In the genomic region with DNA sequence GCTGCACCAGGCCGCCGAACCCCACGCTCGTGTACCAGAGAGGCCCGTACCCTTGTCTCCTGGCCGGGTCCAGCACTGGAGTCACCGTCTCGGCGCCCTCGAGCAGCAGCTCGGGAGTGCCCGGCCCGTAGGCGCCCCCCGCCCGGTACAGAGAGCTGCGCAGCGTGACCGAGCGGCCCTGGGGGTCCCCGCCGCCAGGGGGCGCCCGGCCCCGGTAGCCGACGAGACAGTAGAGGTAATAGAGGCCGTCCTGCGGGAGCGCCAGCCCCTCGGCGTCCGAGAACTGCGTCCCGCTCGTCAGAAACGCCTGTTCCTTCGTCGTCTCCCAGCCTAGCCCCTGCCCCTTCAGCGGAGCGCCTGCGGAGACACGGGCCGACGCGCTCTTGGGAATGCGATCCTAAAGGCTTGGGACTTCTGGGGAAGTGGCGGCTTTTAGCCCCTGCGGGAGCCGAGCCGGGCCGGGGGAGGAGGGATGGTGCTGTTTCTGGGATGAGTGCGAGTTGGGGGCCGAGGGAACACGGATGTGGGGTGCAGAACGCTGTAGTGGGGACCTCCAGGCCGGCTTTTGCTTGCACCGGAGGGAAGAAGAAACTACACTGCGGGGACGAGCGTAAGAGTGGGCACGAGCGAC, we compare ENCODE assay signal across 1 cellular context.
TF ChIP-seq lines count a peak whose summit lies in the region.

No MANE protein-coding gene starts in this region.

TF ChIP-seq in K562, 482 proteins besides CTCF, POLR2A, EP300 and RAD21 (continued from another document and continues in another):
- TF ChIP-seq PCBP2 (IDR thresholded peaks at IDR 0.05; ENCODE audit: low read depth, low read length, poor library complexity, severe bottlenecking), result no peak
- TF ChIP-seq MAX (CRISPR knock-in tag; IDR thresholded peaks at IDR 0.05), result peak; percentile 85
- 0 out of 2 replicates have a peak, but pooled peaks have one; percentile 53 for TF ChIP-seq HCFC1 (IDR thresholded peaks at IDR 0.05; ENCODE audit: low read depth, low read length)
- TF ChIP-seq, protein P1, sequence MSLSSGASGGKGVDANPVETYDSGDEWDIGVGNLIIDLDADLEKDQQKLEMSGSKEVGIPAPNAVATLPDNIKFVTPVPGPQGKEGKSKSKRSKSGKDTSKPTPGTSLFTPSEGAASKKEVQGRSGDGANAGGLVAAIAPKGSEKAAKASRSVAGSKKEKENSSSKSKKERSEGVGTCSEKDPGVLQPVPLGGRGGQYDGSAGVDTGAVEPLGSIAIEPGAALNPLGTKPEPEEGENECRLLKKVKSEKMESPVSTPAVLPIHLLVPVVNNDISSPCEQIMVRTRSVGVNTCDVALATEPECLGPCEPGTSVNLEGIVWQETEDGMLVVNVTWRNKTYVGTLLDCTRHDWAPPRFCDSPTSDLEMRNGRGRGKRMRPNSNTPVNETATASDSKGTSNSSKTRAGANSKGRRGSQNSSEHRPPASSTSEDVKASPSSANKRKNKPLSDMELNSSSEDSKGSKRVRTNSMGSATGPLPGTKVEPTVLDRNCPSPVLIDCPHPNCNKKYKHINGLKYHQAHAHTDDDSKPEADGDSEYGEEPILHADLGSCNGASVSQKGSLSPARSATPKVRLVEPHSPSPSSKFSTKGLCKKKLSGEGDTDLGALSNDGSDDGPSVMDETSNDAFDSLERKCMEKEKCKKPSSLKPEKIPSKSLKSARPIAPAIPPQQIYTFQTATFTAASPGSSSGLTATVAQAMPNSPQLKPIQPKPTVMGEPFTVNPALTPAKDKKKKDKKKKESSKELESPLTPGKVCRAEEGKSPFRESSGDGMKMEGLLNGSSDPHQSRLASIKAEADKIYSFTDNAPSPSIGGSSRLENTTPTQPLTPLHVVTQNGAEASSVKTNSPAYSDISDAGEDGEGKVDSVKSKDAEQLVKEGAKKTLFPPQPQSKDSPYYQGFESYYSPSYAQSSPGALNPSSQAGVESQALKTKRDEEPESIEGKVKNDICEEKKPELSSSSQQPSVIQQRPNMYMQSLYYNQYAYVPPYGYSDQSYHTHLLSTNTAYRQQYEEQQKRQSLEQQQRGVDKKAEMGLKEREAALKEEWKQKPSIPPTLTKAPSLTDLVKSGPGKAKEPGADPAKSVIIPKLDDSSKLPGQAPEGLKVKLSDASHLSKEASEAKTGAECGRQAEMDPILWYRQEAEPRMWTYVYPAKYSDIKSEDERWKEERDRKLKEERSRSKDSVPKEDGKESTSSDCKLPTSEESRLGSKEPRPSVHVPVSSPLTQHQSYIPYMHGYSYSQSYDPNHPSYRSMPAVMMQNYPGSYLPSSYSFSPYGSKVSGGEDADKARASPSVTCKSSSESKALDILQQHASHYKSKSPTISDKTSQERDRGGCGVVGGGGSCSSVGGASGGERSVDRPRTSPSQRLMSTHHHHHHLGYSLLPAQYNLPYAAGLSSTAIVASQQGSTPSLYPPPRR (CRISPR knock-in tag; IDR thresholded peaks at IDR 0.05; ENCODE audit: borderline replicate concordance), result peak; percentile 94; the same call in 1 of the 2 replicates
- TF ChIP-seq TAF1 (IDR thresholded peaks at IDR 0.05; ENCODE audit: control insufficient read depth, extremely low read depth, insufficient read depth, low read length, severe bottlenecking), result peak; percentile 68
- TF ChIP-seq ARID4B (CRISPR knock-in tag; IDR thresholded peaks at IDR 0.05), result peak; percentile 83
- TF ChIP-seq ELF2 (CRISPR knock-in tag; IDR thresholded peaks at IDR 0.05), result no peak
- no peak for TF ChIP-seq TAF15 (IDR thresholded peaks at IDR 0.05; ENCODE audit: low read depth, low read length)
- TF ChIP-seq ZFPM2 (CRISPR knock-in tag; IDR thresholded peaks at IDR 0.05), result no peak
- 0 out of 2 replicates have a peak, but pooled peaks have one; percentile 56 for TF ChIP-seq NR3C1 (CRISPR knock-in tag; IDR thresholded peaks at IDR 0.05)
- no peak for TF ChIP-seq MYNN (IDR thresholded peaks at IDR 0.05)
- no peak for TF ChIP-seq MYNN (CRISPR knock-in tag; IDR thresholded peaks at IDR 0.05)
- TF ChIP-seq ZNF23 (CRISPR knock-in tag; IDR thresholded peaks at IDR 0.05), result no peak
- TF ChIP-seq PCBP1 (IDR thresholded peaks at IDR 0.05; ENCODE audit: low read depth, low read length, poor library complexity, severe bottlenecking), result peak; percentile 82
- TF ChIP-seq, protein P2, sequence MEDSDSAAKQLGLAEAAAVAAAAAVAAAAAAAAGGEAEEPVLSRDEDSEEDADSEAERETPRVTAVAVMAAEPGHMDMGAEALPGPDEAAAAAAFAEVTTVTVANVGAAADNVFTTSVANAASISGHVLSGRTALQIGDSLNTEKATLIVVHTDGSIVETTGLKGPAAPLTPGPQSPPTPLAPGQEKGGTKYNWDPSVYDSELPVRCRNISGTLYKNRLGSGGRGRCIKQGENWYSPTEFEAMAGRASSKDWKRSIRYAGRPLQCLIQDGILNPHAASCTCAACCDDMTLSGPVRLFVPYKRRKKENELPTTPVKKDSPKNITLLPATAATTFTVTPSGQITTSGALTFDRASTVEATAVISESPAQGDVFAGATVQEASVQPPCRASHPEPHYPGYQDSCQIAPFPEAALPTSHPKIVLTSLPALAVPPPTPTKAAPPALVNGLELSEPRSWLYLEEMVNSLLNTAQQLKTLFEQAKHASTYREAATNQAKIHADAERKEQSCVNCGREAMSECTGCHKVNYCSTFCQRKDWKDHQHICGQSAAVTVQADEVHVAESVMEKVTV (CRISPR knock-in tag; IDR thresholded peaks at IDR 0.05), result peak; percentile 77
- TF ChIP-seq MAFK (IDR thresholded peaks at IDR 0.05; ENCODE audit: low read length), result no peak
- TF ChIP-seq CREB5 (CRISPR knock-in tag; IDR thresholded peaks at IDR 0.05), result no peak
- TF ChIP-seq ARID3B (CRISPR knock-in tag; IDR thresholded peaks at IDR 0.05; ENCODE audit: borderline replicate concordance), result no peak
- TF ChIP-seq RCOR1 (IDR thresholded peaks at IDR 0.05; ENCODE audit: borderline replicate concordance in 1 of 2, low read depth in 2 of 2, low read length in 2 of 2), result peak; percentile 57 to 61; a peak in 2 of 4 replicates
- no peak for TF ChIP-seq MCM7 (IDR thresholded peaks at IDR 0.05)
- peak; percentile 50 for TF ChIP-seq NEUROD1 (IDR thresholded peaks at IDR 0.05; ENCODE audit: borderline replicate concordance, low read depth, low read length, partially characterized antibody)
- TF ChIP-seq ERF (CRISPR knock-in tag; IDR thresholded peaks at IDR 0.05), result peak; percentile 77
- TF ChIP-seq CCNT2 (IDR thresholded peaks at IDR 0.05; ENCODE audit: borderline replicate concordance, extremely low read depth, insufficient read length, low read depth, low read length), result peak; percentile 82
- TF ChIP-seq ZNF3 (CRISPR knock-in tag; IDR thresholded peaks at IDR 0.05), result no peak
- TF ChIP-seq, protein P3, sequence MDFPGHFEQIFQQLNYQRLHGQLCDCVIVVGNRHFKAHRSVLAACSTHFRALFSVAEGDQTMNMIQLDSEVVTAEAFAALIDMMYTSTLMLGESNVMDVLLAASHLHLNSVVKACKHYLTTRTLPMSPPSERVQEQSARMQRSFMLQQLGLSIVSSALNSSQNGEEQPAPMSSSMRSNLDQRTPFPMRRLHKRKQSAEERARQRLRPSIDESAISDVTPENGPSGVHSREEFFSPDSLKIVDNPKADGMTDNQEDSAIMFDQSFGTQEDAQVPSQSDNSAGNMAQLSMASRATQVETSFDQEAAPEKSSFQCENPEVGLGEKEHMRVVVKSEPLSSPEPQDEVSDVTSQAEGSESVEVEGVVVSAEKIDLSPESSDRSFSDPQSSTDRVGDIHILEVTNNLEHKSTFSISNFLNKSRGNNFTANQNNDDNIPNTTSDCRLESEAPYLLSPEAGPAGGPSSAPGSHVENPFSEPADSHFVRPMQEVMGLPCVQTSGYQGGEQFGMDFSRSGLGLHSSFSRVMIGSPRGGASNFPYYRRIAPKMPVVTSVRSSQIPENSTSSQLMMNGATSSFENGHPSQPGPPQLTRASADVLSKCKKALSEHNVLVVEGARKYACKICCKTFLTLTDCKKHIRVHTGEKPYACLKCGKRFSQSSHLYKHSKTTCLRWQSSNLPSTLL (IDR thresholded peaks at IDR 0.05), result no peak
- no peak for TF ChIP-seq ELF4 (CRISPR knock-in tag; IDR thresholded peaks at IDR 0.05)
- no peak for TF ChIP-seq ZNF785 (CRISPR knock-in tag; IDR thresholded peaks at IDR 0.05)
- peak; percentile 56; the same call in 1 of the 2 replicates for TF ChIP-seq GTF2E2 (tag; IDR thresholded peaks at IDR 0.05)
- TF ChIP-seq ZC3H11A (IDR thresholded peaks at IDR 0.05; ENCODE audit: low read depth, low read length), result no peak
- TF ChIP-seq, protein P4, sequence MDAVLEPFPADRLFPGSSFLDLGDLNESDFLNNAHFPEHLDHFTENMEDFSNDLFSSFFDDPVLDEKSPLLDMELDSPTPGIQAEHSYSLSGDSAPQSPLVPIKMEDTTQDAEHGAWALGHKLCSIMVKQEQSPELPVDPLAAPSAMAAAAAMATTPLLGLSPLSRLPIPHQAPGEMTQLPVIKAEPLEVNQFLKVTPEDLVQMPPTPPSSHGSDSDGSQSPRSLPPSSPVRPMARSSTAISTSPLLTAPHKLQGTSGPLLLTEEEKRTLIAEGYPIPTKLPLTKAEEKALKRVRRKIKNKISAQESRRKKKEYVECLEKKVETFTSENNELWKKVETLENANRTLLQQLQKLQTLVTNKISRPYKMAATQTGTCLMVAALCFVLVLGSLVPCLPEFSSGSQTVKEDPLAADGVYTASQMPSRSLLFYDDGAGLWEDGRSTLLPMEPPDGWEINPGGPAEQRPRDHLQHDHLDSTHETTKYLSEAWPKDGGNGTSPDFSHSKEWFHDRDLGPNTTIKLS (IDR thresholded peaks at IDR 0.05; ENCODE audit: borderline replicate concordance, low read depth), result 0 out of 2 replicates have a peak, but pooled peaks have one; percentile 52
- 0 out of 2 replicates have a peak, but pooled peaks have one; percentile 19 for TF ChIP-seq MTA2 (IDR thresholded peaks at IDR 0.05; ENCODE audit: low read depth)
- no peak for TF ChIP-seq NCOA2 (IDR thresholded peaks at IDR 0.05; ENCODE audit: partially characterized antibody in 2 of 2)
- TF ChIP-seq NCOA6 (IDR thresholded peaks at IDR 0.05), result peak; percentile 39; the same call in 1 of the 2 replicates
- TF ChIP-seq L3MBTL2 (IDR thresholded peaks at IDR 0.05), result peak; percentile 90
- TF ChIP-seq WHSC1 (IDR thresholded peaks at IDR 0.05; ENCODE audit: low read length), result no peak
- no peak for TF ChIP-seq ARID2 (IDR thresholded peaks at IDR 0.05)
- no peak for TF ChIP-seq ZNF253 (CRISPR knock-in tag; conservative IDR thresholded peaks at IDR 0.05)
- TF ChIP-seq RB1 (IDR thresholded peaks at IDR 0.05; ENCODE audit: low read depth), result peak; percentile 97
- TF ChIP-seq GMEB1 (CRISPR knock-in tag; IDR thresholded peaks at IDR 0.05), result peak; percentile 56; the same call in 1 of the 2 replicates
